Comparison of ENCODE assay signal across 1 cellular context in genomic region chr7:4722308-4722707, GRCh38.
TF ChIP-seq lines count a peak whose summit lies in the region.

No MANE protein-coding gene starts in this region.

TF ChIP-seq in HepG2, 621 proteins besides CTCF, POLR2A, EP300 and RAD21:
- TF ChIP-seq SMAD1 (CRISPR knock-in tag; IDR thresholded peaks at IDR 0.05; ENCODE audit: borderline replicate concordance, low read depth) (no peak), ETV5 (CRISPR knock-in tag; IDR thresholded peaks at IDR 0.05; ENCODE audit: borderline replicate concordance) (no peak), BRD4 (CRISPR knock-in tag; IDR thresholded peaks at IDR 0.05) (no peak), ZKSCAN5 (CRISPR knock-in tag; IDR thresholded peaks at IDR 0.05) (no peak), ZBTB10 (CRISPR knock-in tag; IDR thresholded peaks at IDR 0.05; ENCODE audit: borderline replicate concordance) (no peak), ZBTB20 (CRISPR knock-in tag; IDR thresholded peaks at IDR 0.05; ENCODE audit: borderline replicate concordance, low read depth) (no peak), EED (CRISPR knock-in tag; IDR thresholded peaks at IDR 0.05) (no peak), HNF4G (IDR thresholded peaks at IDR 0.05; ENCODE audit: borderline replicate concordance, low read depth, low read length) (no peak), HNF4G (CRISPR knock-in tag; IDR thresholded peaks at IDR 0.05; ENCODE audit: borderline replicate concordance, low read depth) (no peak), ZMYM4 (CRISPR knock-in tag; IDR thresholded peaks at IDR 0.05) (no peak), ZBTB1 (CRISPR knock-in tag; IDR thresholded peaks at IDR 0.05; ENCODE audit: borderline replicate concordance) (no peak), ZNF781 (CRISPR knock-in tag; IDR thresholded peaks at IDR 0.05; ENCODE audit: borderline replicate concordance, not compliant biosample characterization) (no peak), ZNF484 (CRISPR knock-in tag; IDR thresholded peaks at IDR 0.05; ENCODE audit: borderline replicate concordance, low read depth) (no peak), RCOR2 (CRISPR knock-in tag; IDR thresholded peaks at IDR 0.05) (no peak), ZSCAN20 (CRISPR knock-in tag; IDR thresholded peaks at IDR 0.05; ENCODE audit: borderline replicate concordance) (no peak), RFX1 (IDR thresholded peaks at IDR 0.05) (no peak), REL (CRISPR knock-in tag; conservative IDR thresholded peaks at IDR 0.05) (no peak), REXO4 (CRISPR knock-in tag; IDR thresholded peaks at IDR 0.05; ENCODE audit: borderline replicate concordance) (no peak), ZNF530 (CRISPR knock-in tag; IDR thresholded peaks at IDR 0.05; ENCODE audit: low read depth) (no peak)
- TF ChIP-seq, protein P1, sequence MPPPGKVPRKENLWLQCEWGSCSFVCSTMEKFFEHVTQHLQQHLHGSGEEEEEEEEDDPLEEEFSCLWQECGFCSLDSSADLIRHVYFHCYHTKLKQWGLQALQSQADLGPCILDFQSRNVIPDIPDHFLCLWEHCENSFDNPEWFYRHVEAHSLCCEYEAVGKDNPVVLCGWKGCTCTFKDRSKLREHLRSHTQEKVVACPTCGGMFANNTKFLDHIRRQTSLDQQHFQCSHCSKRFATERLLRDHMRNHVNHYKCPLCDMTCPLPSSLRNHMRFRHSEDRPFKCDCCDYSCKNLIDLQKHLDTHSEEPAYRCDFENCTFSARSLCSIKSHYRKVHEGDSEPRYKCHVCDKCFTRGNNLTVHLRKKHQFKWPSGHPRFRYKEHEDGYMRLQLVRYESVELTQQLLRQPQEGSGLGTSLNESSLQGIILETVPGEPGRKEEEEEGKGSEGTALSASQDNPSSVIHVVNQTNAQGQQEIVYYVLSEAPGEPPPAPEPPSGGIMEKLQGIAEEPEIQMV (CRISPR knock-in tag; IDR thresholded peaks at IDR 0.05; ENCODE audit: low read depth), result no peak
- TF ChIP-seq, protein P2, sequence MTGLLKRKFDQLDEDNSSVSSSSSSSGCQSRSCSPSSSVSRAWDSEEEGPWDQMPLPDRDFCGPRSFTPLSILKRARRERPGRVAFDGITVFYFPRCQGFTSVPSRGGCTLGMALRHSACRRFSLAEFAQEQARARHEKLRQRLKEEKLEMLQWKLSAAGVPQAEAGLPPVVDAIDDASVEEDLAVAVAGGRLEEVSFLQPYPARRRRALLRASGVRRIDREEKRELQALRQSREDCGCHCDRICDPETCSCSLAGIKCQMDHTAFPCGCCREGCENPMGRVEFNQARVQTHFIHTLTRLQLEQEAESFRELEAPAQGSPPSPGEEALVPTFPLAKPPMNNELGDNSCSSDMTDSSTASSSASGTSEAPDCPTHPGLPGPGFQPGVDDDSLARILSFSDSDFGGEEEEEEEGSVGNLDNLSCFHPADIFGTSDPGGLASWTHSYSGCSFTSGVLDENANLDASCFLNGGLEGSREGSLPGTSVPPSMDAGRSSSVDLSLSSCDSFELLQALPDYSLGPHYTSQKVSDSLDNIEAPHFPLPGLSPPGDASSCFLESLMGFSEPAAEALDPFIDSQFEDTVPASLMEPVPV (CRISPR knock-in tag; IDR thresholded peaks at IDR 0.05), result no peak
